ENCODE assay signal across 14 cellular contexts in genomic region chr20:44513871-44514270, GRCh38.
A peak's percentile ranks its signal among the peaks of the same experiment; 100 is the strongest.
DNase-seq lines count a peak whose midpoint lies in the region; ATAC-seq lines count a peak whose summit lies in the region.
"Had no signal": no experiment of that assay in that cellular context is flagged by ENCODE, and none has a peak within 500 bp of the region (broad histone marks: within the 10 kb centered on the region; RNA-seq: fewer than 3 reads in every experiment).

No MANE protein-coding gene starts in this region.

- H3K27me3 Mint-ChIP-seq in stimulated activated naive CD8-positive, alpha-beta T cell treated with anti-CD3 and anti-CD28 coated beads, Interleukin-15, Interleukin-2, amounts not matched to agents 100 ng/mL and 50 ng/mL, for 24 hours: no peaks in the 10 kb centered on the region
- no peaks in the 10 kb centered on the region for H3K27me3 Mint-ChIP-seq in effector memory CD8-positive, alpha-beta T cell
- no peaks in the 10 kb centered on the region for H3K27me3 Mint-ChIP-seq in stimulated activated naive CD8-positive, alpha-beta T cell treated with anti-CD3 and anti-CD28 coated beads, Interleukin-15, amount 100 ng/mL, for 72 hours

- H3K36me3 Mint-ChIP-seq in stimulated activated naive CD8-positive, alpha-beta T cell treated with anti-CD3 and anti-CD28 coated beads, Interleukin-15, Interleukin-2, amounts not matched to agents 100 ng/mL and 50 ng/mL, for 24 hours (ENCODE audit: low read depth): peaks cover 29% of the 10 kb centered on the region
- H3K36me3 Mint-ChIP-seq in effector memory CD8-positive, alpha-beta T cell (ENCODE audit: insufficient read depth): peaks cover 62% of the 10 kb centered on the region

- H3K4me3 Mint-ChIP-seq in stimulated activated naive CD8-positive, alpha-beta T cell treated with anti-CD3 and anti-CD28 coated beads, Interleukin-15, Interleukin-2, amounts not matched to agents 100 ng/mL and 50 ng/mL, for 24 hours: peak overlapping the region; percentile 20
- peak overlapping the region in 1 of 2 donors; percentile 41 for H3K4me3 Mint-ChIP-seq in effector memory CD8-positive, alpha-beta T cell
- no peak overlapping the region for H3K4me3 Mint-ChIP-seq in stimulated activated naive CD8-positive, alpha-beta T cell treated with anti-CD3 and anti-CD28 coated beads, Interleukin-15, amount 100 ng/mL, for 72 hours

- H3K9me3 Mint-ChIP-seq in stimulated activated naive CD8-positive, alpha-beta T cell treated with anti-CD3 and anti-CD28 coated beads, Interleukin-15, Interleukin-2, amounts not matched to agents 100 ng/mL and 50 ng/mL, for 24 hours: no peaks in the 10 kb centered on the region
- no peaks in the 10 kb centered on the region for H3K9me3 Mint-ChIP-seq in effector memory CD8-positive, alpha-beta T cell
- H3K9me3 Mint-ChIP-seq in stimulated activated naive CD8-positive, alpha-beta T cell treated with anti-CD3 and anti-CD28 coated beads, Interleukin-15, amount 100 ng/mL, for 72 hours: no peaks in the 10 kb centered on the region

- no peak for DNase-seq in activated CD4-positive, CD25-positive, alpha-beta regulatory T cell treated with anti-CD3 and anti-CD28 coated beads, Interleukin-2, amount 50 U/mL, for 72 hours
- no peak for DNase-seq in stimulated activated naive CD8-positive, alpha-beta T cell treated with anti-CD3 and anti-CD28 coated beads, Interleukin-15, Interleukin-2, amounts not matched to agents 100 U/mL and 50 U/mL, for 24 hours
- no peak for DNase-seq in effector memory CD8-positive, alpha-beta T cell
- DNase-seq in stimulated activated naive CD8-positive, alpha-beta T cell treated with anti-CD3 and anti-CD28 coated beads, Interleukin-15, amount 100 ng/mL, for 72 hours: no peak
- DNase-seq in DMS 273 treated with DMSO at 0.1 percent for 48 hours (lab: John Stamatoyannopoulos, UW) (no peak), amygdala (lab: John Stamatoyannopoulos, UW) (no peak)
- DNase-seq: Calu3, DMS79, GOT3, KBM-7, NCI-H1092 treated with DMSO at 0.1 percent for 48 hours, NCI-H1694 had no signal

- ATAC-seq in activated CD4-positive, CD25-positive, alpha-beta regulatory T cell treated with anti-CD3 and anti-CD28 coated beads, Interleukin-2, amount 50 U/mL, for 24 hours: peak; percentile 46 to 69
- no peak for ATAC-seq in stimulated activated naive CD8-positive, alpha-beta T cell treated with anti-CD3 and anti-CD28 coated beads, Interleukin-15, Interleukin-2, amounts not matched to agents 100 U/mL and 50 U/mL, for 24 hours
- no peak for ATAC-seq in effector memory CD8-positive, alpha-beta T cell (replicated peaks)
- ATAC-seq in stimulated activated naive CD8-positive, alpha-beta T cell treated with anti-CD3 and anti-CD28 coated beads, Interleukin-15, amount 100 ng/mL, for 72 hours: peak; percentile 57

- peak overlapping the region; percentile 63 for H3K27ac Mint-ChIP-seq in stimulated activated naive CD8-positive, alpha-beta T cell treated with anti-CD3 and anti-CD28 coated beads, Interleukin-15, Interleukin-2, amounts not matched to agents 100 ng/mL and 50 ng/mL, for 24 hours
- H3K27ac Mint-ChIP-seq in effector memory CD8-positive, alpha-beta T cell: peak overlapping the region; percentile 44 to 45
- no peak overlapping the region for H3K27ac Mint-ChIP-seq in stimulated activated naive CD8-positive, alpha-beta T cell treated with anti-CD3 and anti-CD28 coated beads, Interleukin-15, amount 100 ng/mL, for 72 hours

- H3K4me1 Mint-ChIP-seq in stimulated activated naive CD8-positive, alpha-beta T cell treated with anti-CD3 and anti-CD28 coated beads, Interleukin-15, Interleukin-2, amounts not matched to agents 100 ng/mL and 50 ng/mL, for 24 hours (ENCODE audit: low read depth): peaks cover 50% of the 10 kb centered on the region
- H3K4me1 Mint-ChIP-seq in effector memory CD8-positive, alpha-beta T cell (ENCODE audit: low read depth in 2 of 2): peaks cover 20 to 46% of the 10 kb centered on the region in 2 donors
- H3K4me1 Mint-ChIP-seq in stimulated activated naive CD8-positive, alpha-beta T cell treated with anti-CD3 and anti-CD28 coated beads, Interleukin-15, amount 100 ng/mL, for 72 hours: peaks cover 30% of the 10 kb centered on the region

Comparison
In these comparisons a context has a peak if more than half of its experiments do, and no peak if none do; other contexts are left out.
1. ATAC-seq: peak in activated CD4-positive, CD25-positive, alpha-beta regulatory T cell treated with anti-CD3 and anti-CD28 coated beads, Interleukin-2, amount 50 U/mL, for 24 hours (2 of 2) and stimulated activated naive CD8-positive, alpha-beta T cell treated with anti-CD3 and anti-CD28 coated beads, Interleukin-15, amount 100 ng/mL, for 72 hours (single experiment); none in stimulated activated naive CD8-positive, alpha-beta T cell treated with anti-CD3 and anti-CD28 coated beads, Interleukin-15, Interleukin-2, amounts not matched to agents 100 U/mL and 50 U/mL, for 24 hours (single experiment) and effector memory CD8-positive, alpha-beta T cell (single experiment).
2. H3K27ac Mint-ChIP-seq: peak in stimulated activated naive CD8-positive, alpha-beta T cell treated with anti-CD3 and anti-CD28 coated beads, Interleukin-15, Interleukin-2, amounts not matched to agents 100 ng/mL and 50 ng/mL, for 24 hours (single experiment) and effector memory CD8-positive, alpha-beta T cell (2 of 2); none in stimulated activated naive CD8-positive, alpha-beta T cell treated with anti-CD3 and anti-CD28 coated beads, Interleukin-15, amount 100 ng/mL, for 72 hours (0 of 2).